ENCODE assay signal across 33 cellular contexts in the genomic region with DNA sequence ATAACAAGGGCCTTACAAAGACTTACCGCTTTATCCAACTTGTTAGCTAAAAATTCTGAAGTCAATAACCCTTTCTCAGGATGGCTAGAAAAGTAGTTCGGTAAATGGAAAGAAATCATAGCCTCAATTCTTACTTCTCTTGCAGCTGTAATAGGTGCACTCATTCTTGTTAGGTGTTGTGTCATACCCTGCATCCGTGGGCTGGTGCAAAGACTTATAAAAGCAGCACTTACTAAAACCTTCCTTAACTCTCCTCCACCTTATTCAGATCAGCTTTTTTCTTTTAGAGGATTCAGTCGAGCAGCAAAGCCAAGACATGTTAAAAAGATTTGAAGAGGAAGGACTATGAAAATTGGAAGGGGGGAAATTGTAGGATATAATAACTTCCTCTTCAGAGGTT.
DNase-seq lines count a peak whose midpoint lies in the region; ATAC-seq and TF ChIP-seq lines count a peak whose summit lies in the region.
"Had no signal": no experiment of that assay in that cellular context is flagged by ENCODE, and none has a peak within 500 bp of the region (broad histone marks: within the 10 kb centered on the region; RNA-seq: fewer than 3 reads in every experiment).

No MANE protein-coding gene starts in this region.

- H3K4me2 ChIP-seq in PC-9: no peak overlapping the region
- H3K4me2 ChIP-seq in hepatocyte: no peak overlapping the region
- H3K4me2 ChIP-seq: A549; BLaER1; BLaER1 treated with 17β-estradiol and CSF1 and Interleukin-3, amounts not matched to agents 10 nM and 100 nM had no signal

- H3K9me2 ChIP-seq in PC-9 (ENCODE audit: insufficient read depth): no peaks in the 10 kb centered on the region
- no peaks in the 10 kb centered on the region for H3K9me2 ChIP-seq in hepatocyte (replicated peaks; ENCODE audit: insufficient read depth)

- WGBS in hepatocyte (ENCODE audit: low lambda C conversion rate, missing lambda C conversion rate): 89% methylated on average over 4 of the region's 4 CpGs

- BruUV-seq in PC-9 (replicated peaks; lab: Mats Ljungman, UMichigan): no TSS peak

- no peaks in the 10 kb centered on the region for H3K4me1 ChIP-seq in PC-9 (replicated peaks; ENCODE audit: insufficient read depth)
- H3K4me1 ChIP-seq in hepatocyte (ENCODE audit: insufficient read depth): peaks cover 20% of the 10 kb centered on the region
- H3K4me1 ChIP-seq: A549; BE2C; BLaER1; BLaER1 treated with 17β-estradiol and CSF1 and Interleukin-3, amounts not matched to agents 10 nM and 100 nM had no signal

- CTCF ChIA-PET in PC-9 (lab: Charles Lee): no interaction called here

- H3K4me3 ChIP-seq in PC-9 (0 out of 2 replicates have a peak overlapping the region, but pooled peaks have one; percentile 5), hepatocyte (no peak overlapping the region)
- H3K4me3 ChIP-seq: A549; BLaER1; BLaER1 treated with 17β-estradiol and CSF1 and Interleukin-3, amounts not matched to agents 10 nM and 100 nM had no signal

- H3K36me3 ChIP-seq in PC-9 (ENCODE audit: low read depth): peaks cover 40% of the 10 kb centered on the region
- no peaks in the 10 kb centered on the region for H3K36me3 ChIP-seq in hepatocyte (replicated peaks; ENCODE audit: insufficient read depth, low read depth)
- H3K36me3 ChIP-seq: BE2C; BLaER1; BLaER1 treated with 17β-estradiol and CSF1 and Interleukin-3, amounts not matched to agents 10 nM and 100 nM had no signal

- H3K27me3 ChIP-seq in PC-9 (ENCODE audit: insufficient read depth, low read depth): no peaks in the 10 kb centered on the region
- no peaks in the 10 kb centered on the region for H3K27me3 ChIP-seq in hepatocyte
- H3K27me3 ChIP-seq: BE2C; BLaER1; BLaER1 treated with 17β-estradiol and CSF1 and Interleukin-3, amounts not matched to agents 10 nM and 100 nM had no signal

- no peak for TF ChIP-seq CTCF in PC-9 (conservative IDR thresholded peaks at IDR 0.05)
- no peak for TF ChIP-seq CTCF in hepatocyte (IDR thresholded peaks at IDR 0.05; ENCODE audit: poor library complexity)

- H3K79me2 ChIP-seq in PC-9 (ENCODE audit: low read depth): no peaks in the 10 kb centered on the region
- no peaks in the 10 kb centered on the region for H3K79me2 ChIP-seq in hepatocyte

- POLR2A ChIA-PET in PC-9 (lab: Charles Lee; ENCODE audit: unreplicated experiment): no interaction called here

- peaks cover 18% of the 10 kb centered on the region for H3F3A ChIP-seq in PC-9 (ENCODE audit: insufficient read depth, low read depth)

- H3K9me3 ChIP-seq in PC-9 (ENCODE audit: insufficient read depth, low read depth) (peaks cover 58% of the 10 kb centered on the region), hepatocyte (ENCODE audit: low read depth) (no peaks in the 10 kb centered on the region)
- H3K9me3 ChIP-seq: BE2C had no signal

- ATAC-seq in GM18867 (IDR thresholded peaks at IDR 0.05; ENCODE audit: unreplicated experiment): no peak
- ATAC-seq: A549; CD8-positive, alpha-beta T cell had no signal

- intact Hi-C loops in PC-9 (cut with micrococcal nuclease; ENCODE audit: unreplicated experiment): no loop called here
- intact Hi-C loops in head of caudate nucleus (cut with DNase I): no loop called here

- H4K20me1 ChIP-seq in PC-9 (ENCODE audit: insufficient read depth): no peaks in the 10 kb centered on the region
- no peaks in the 10 kb centered on the region for H4K20me1 ChIP-seq in hepatocyte (ENCODE audit: insufficient read depth, poor library complexity, severe bottlenecking)
- H4K20me1 ChIP-seq: BLaER1; BLaER1 treated with 17β-estradiol and CSF1 and Interleukin-3, amounts not matched to agents 10 nM and 100 nM had no signal

- DNase-seq in PC-9: no peak
- DNase-seq in head of caudate nucleus: peak in 27 of 42 donors; percentile 4 to 76 (median 32)
- no peak for DNase-seq in hepatocyte (ENCODE audit: low spot score)
- DNase-seq in putamen (ENCODE audit: low spot score): peak; percentile 7
- DNase-seq in SK-N-DZ (ENCODE audit: low spot score): no peak
- DNase-seq in NCI-H2081 treated with DMSO at 0.1 percent for 48 hours (lab: John Stamatoyannopoulos, UW): no peak
- DNase-seq in stimulated activated CD4-positive, alpha-beta T cell treated with anti-CD3 and anti-CD28 coated beads, Interleukin-15, amount 100 ng/mL, for 24 hours: no peak
- DNase-seq: 8988T; ACHN; AML-193; BE2C; C1 segment of cervical spinal cord; Caco-2; Calu3; CD4-positive, alpha-beta memory T cell; CD4-positive, alpha-beta T cell; CD4-positive, CD25-positive, alpha-beta regulatory T cell; CD8-positive, alpha-beta memory T cell; CD8-positive, alpha-beta T cell; COR-L47; DMS 273 treated with DMSO at 0.1 percent for 48 hours; DMS153; DMS53; DMS79; DMS79 treated with DMSO at 0.1 percent for 48 hours; DND-41; EL had no signal

- H2AFZ ChIP-seq in PC-9: no peak overlapping the region
- H2AFZ ChIP-seq in hepatocyte: no peak overlapping the region

- H3K27ac ChIP-seq in PC-9: no peak overlapping the region
- H3K27ac ChIP-seq in hepatocyte: peak overlapping the region; percentile 85
- H3K27ac ChIP-seq: 22Rv1; A549; BLaER1; BLaER1 treated with 17β-estradiol and CSF1 and Interleukin-3, amounts not matched to agents 10 nM and 100 nM; C4-2B had no signal

Comparison
In these comparisons a context has a peak if more than half of its experiments do, and no peak if none do; other contexts are left out.
1. DNase-seq: peak in head of caudate nucleus (27 of 42) and putamen (single experiment); none in PC-9 (0 of 2), hepatocyte (single experiment), SK-N-DZ (single experiment), NCI-H2081 treated with DMSO at 0.1 percent for 48 hours (single experiment) and stimulated activated CD4-positive, alpha-beta T cell treated with anti-CD3 and anti-CD28 coated beads, Interleukin-15, amount 100 ng/mL, for 24 hours (single experiment).